In the genomic region with DNA sequence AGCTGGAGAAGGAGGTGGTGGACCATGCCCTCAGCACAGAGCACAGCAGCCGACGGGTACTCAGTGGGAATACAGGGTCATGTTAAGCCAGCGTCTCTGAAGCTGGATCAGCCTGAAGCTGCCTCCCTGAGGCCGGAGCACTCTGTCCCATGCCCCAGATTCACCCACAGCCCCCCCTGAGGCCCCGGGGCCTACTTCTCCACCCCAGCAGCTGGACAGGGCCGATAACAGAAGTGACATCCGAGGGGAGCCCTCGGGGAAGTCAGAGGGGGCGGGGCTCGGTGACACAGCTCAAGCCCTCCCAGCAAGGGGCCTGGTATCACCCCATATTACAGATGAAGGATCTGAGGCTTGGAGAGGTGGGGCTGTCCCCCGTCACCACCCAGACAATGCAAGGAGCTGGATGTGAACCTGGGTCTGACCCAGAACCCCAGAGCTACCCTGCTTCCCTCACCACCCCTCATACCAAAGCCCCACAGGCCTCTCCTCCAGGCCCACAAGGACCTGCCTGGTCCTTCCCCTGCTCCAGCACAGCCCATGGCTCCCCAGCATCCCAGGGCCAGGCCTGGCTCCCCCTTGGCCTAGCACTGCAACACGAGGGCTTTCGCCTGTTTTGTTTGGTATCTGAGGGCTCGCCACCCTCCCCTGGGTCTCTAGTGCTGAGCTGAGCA, we compare ENCODE assay signal across 13 cellular contexts. TPM values are rescaled to one million over a fixed set of nuclear protein-coding genes. Genes with fewer than 3 reads are reported as not detected.
A peak's percentile ranks its signal among the peaks of the same experiment; 100 is the strongest.
DNase-seq lines count a peak whose midpoint lies in the region; ATAC-seq, FAIRE-seq and TF ChIP-seq lines count a peak whose summit lies in the region.
"Had no signal": no experiment of that assay in that cellular context is flagged by ENCODE, and none has a peak within 500 bp of the region (broad histone marks: within the 10 kb centered on the region; RNA-seq: fewer than 3 reads in every experiment).

No MANE protein-coding gene starts in this region.

- H3K27me3 ChIP-seq in BLaER1 treated with 17β-estradiol and CSF1 and Interleukin-3, amounts not matched to agents 10 nM and 100 nM: no peaks in the 10 kb centered on the region
- no peaks in the 10 kb centered on the region for H3K27me3 ChIP-seq in lower lobe of right lung (ENCODE audit: low read depth)
- H3K27me3 ChIP-seq: transverse colon had no signal

- no peak for TF ChIP-seq CTCF in lower lobe of right lung (IDR thresholded peaks at IDR 0.05)

- peaks cover 49 to 95% (median 87%) of the 10 kb centered on the region in 11 experiments; a peak in 21 of 22 replicates for H4K20me1 ChIP-seq in BLaER1 treated with 17β-estradiol and CSF1 and Interleukin-3, amounts not matched to agents 10 nM and 100 nM

- H3K9me3 Mint-ChIP-seq in activated CD4-positive, alpha-beta memory T cell treated with anti-CD3 and anti-CD28 coated beads, Interleukin-2, amount 10 ng/mL, durations not matched to agents 7 days and 5 days: no peaks in the 10 kb centered on the region

- ATAC-seq in lower lobe of right lung: peak in 1 of 2 donors; percentile 3
- no peak for ATAC-seq in HG02981 (IDR thresholded peaks at IDR 0.05; ENCODE audit: unreplicated experiment)
- no peak for ATAC-seq in GM21423 (IDR thresholded peaks at IDR 0.05; ENCODE audit: unreplicated experiment)

- H3K4me2 ChIP-seq in BLaER1 treated with 17β-estradiol and CSF1 and Interleukin-3, amounts not matched to agents 10 nM and 100 nM: peak overlapping the region; percentile 30 to 98 (median 89); a peak in 21 of 22 replicates

- peak overlapping the region in 10 of 11 experiments; percentile 16 to 55 (median 38); a peak in 9 of 22 replicates for H3K9ac ChIP-seq in BLaER1 treated with 17β-estradiol and CSF1 and Interleukin-3, amounts not matched to agents 10 nM and 100 nM

- in situ Hi-C loops in KBM-7 (cut with MboI; ENCODE audit: low pct_unique_long_range_greater_than_20kb, low sequenced_read_pairs): no loop called here

- no peaks in the 10 kb centered on the region for H3K9me3 ChIP-seq in BLaER1 treated with 17β-estradiol and CSF1 and Interleukin-3, amounts not matched to agents 10 nM and 100 nM (replicated peaks in 1 of 11)
- H3K9me3 ChIP-seq in lower lobe of right lung: no peaks in the 10 kb centered on the region
- H3K9me3 ChIP-seq: transverse colon had no signal

- H3K4me1 Mint-ChIP-seq in activated CD4-positive, alpha-beta memory T cell treated with anti-CD3 and anti-CD28 coated beads, Interleukin-2, amount 10 ng/mL, durations not matched to agents 7 days and 5 days: peaks cover 57% of the 10 kb centered on the region

- no peaks in the 10 kb centered on the region for H3K27me3 Mint-ChIP-seq in activated CD4-positive, alpha-beta memory T cell treated with anti-CD3 and anti-CD28 coated beads, Interleukin-2, amount 10 ng/mL, durations not matched to agents 7 days and 5 days

- H3K4me1 ChIP-seq in BLaER1 treated with 17β-estradiol and CSF1 and Interleukin-3, amounts not matched to agents 10 nM and 100 nM: peaks cover 48 to 61% (median 56%) of the 10 kb centered on the region in 10 experiments
- H3K4me1 ChIP-seq in lower lobe of right lung: peaks cover 30% of the 10 kb centered on the region

- intact Hi-C loops in lower lobe of right lung (cut with DNase I): loop anchor here (5.0 kb wide), 1 partner anchor 130 kb away; no protein-coding TSS in a partner anchor

- DNase-seq in GM12892 (ENCODE audit: insufficient read length) (no peak), lower lobe of right lung (peak; percentile 72), AML-193 (lab: John Stamatoyannopoulos, UW) (no peak), KBM-7 (no peak)
- no peak for DNase-seq in activated CD4-positive, alpha-beta memory T cell treated with anti-CD3 and anti-CD28 coated beads, Interleukin-2, amount 10 ng/mL, durations not matched to agents 7 days and 5 days
- DNase-seq: NCI-H446, retina, transverse colon had no signal

- H3K4me3 ChIP-seq in BLaER1 treated with 17β-estradiol and CSF1 and Interleukin-3, amounts not matched to agents 10 nM and 100 nM: no peak overlapping the region; a peak in 1 of 20 replicates
- H3K4me3 ChIP-seq in lower lobe of right lung: no peak overlapping the region
- H3K4me3 ChIP-seq: lung, transverse colon had no signal

- FAIRE-seq in GM12892 (lab: Jason Lieb, UNC): peak; percentile 77

- CTCF ChIA-PET in activated CD4-positive, alpha-beta memory T cell treated with anti-CD3 and anti-CD28 coated beads, Interleukin-2, amount 10 ng/mL, durations not matched to agents 7 days and 5 days (lab: Charles Lee): interaction anchor here (1.0 to 3.8 kb wide), 3 partner anchors 14 to 44 kb away, joined by 3 to 25 read pairs (median 17); partner anchors contain the start of genes MED16 and RNU6-9

- H3K27ac Mint-ChIP-seq in activated CD4-positive, alpha-beta memory T cell treated with anti-CD3 and anti-CD28 coated beads, Interleukin-2, amount 10 ng/mL, durations not matched to agents 7 days and 5 days: peak overlapping the region; percentile 98

- peaks cover 26% of the 10 kb centered on the region for H3K36me3 Mint-ChIP-seq in activated CD4-positive, alpha-beta memory T cell treated with anti-CD3 and anti-CD28 coated beads, Interleukin-2, amount 10 ng/mL, durations not matched to agents 7 days and 5 days (ENCODE audit: low read depth)

- POLR2A ChIA-PET in activated CD4-positive, alpha-beta memory T cell treated with anti-CD3 and anti-CD28 coated beads, Interleukin-2, amount 10 ng/mL, durations not matched to agents 7 days and 5 days (lab: Charles Lee): interaction anchor here (1.2 to 7.4 kb wide), 4 partner anchors 12 to 77 kb away, joined by 3 to 79 read pairs (median 14); partner anchors contain the start of genes MED16, RNU6-9 and WDR18

- H3K36me3 ChIP-seq in BLaER1 treated with 17β-estradiol and CSF1 and Interleukin-3, amounts not matched to agents 10 nM and 100 nM: peaks cover 0 to 27% (median 5%) of the 10 kb centered on the region in 11 experiments; a peak in 10 of 22 replicates
- no peaks in the 10 kb centered on the region for H3K36me3 ChIP-seq in lower lobe of right lung
- H3K36me3 ChIP-seq: transverse colon had no signal

- H3K27ac ChIP-seq in BLaER1 treated with 17β-estradiol and CSF1 and Interleukin-3, amounts not matched to agents 10 nM and 100 nM: peak overlapping the region in 9 of 11 experiments; percentile 8 to 83 (median 44); a peak in 14 of 22 replicates
- H3K27ac ChIP-seq in lower lobe of right lung: peak overlapping the region; percentile 79
- H3K27ac ChIP-seq: HL-60 had no signal

- H3K4me3 Mint-ChIP-seq in activated CD4-positive, alpha-beta memory T cell treated with anti-CD3 and anti-CD28 coated beads, Interleukin-2, amount 10 ng/mL, durations not matched to agents 7 days and 5 days: no peak overlapping the region

- no peak for TF ChIP-seq POLR2A in GM12892 (IDR thresholded peaks at IDR 0.05; ENCODE audit: low read depth, low read length)

RNA-seq across cellular contexts. Expression of gene R3HDM4, which starts 5.7 kb away (rescaled TPM):
- 25.0 TPM for polyA plus RNA-seq in GM12892 (2012; ENCODE audit: missing spikeins)
- total RNA-seq in activated CD4-positive, alpha-beta memory T cell treated with anti-CD3 and anti-CD28 coated beads, Interleukin-2, amount 10 ng/mL, durations not matched to agents 7 days and 5 days: 100 to 1,000 TPM; 111 to 116 TPM
- 46.0 TPM for total RNA-seq in lower lobe of right lung

RNA-seq across cellular contexts. Expression of gene KISS1R, which starts 9.8 kb away (rescaled TPM):
- 0.36 TPM for polyA plus RNA-seq in GM12892 (2012; ENCODE audit: missing spikeins)
- 1 to 10 TPM; 1.8 to 2.3 TPM for total RNA-seq in activated CD4-positive, alpha-beta memory T cell treated with anti-CD3 and anti-CD28 coated beads, Interleukin-2, amount 10 ng/mL, durations not matched to agents 7 days and 5 days
- total RNA-seq in lower lobe of right lung: not detected
- total RNA-seq: transverse colon had no signal

RNA-seq across cellular contexts. Expression of gene RNU6-9, which starts 14.0 kb away (rescaled TPM):
- polyA plus RNA-seq in GM12892 (2012; ENCODE audit: missing spikeins): not detected
- total RNA-seq in activated CD4-positive, alpha-beta memory T cell treated with anti-CD3 and anti-CD28 coated beads, Interleukin-2, amount 10 ng/mL, durations not matched to agents 7 days and 5 days: not detected
- total RNA-seq in lower lobe of right lung: not detected
- total RNA-seq: lung, transverse colon had no signal
- polyA plus RNA-seq: lung had no signal

RNA-seq across cellular contexts. Expression of gene MED16, which starts 14.3 kb away (rescaled TPM):
- 7.4 TPM for polyA plus RNA-seq in GM12892 (2012; ENCODE audit: missing spikeins)
- total RNA-seq in activated CD4-positive, alpha-beta memory T cell treated with anti-CD3 and anti-CD28 coated beads, Interleukin-2, amount 10 ng/mL, durations not matched to agents 7 days and 5 days: 10 to 100 TPM; 62.2 to 64.0 TPM
- 46.1 TPM for total RNA-seq in lower lobe of right lung

RNA-seq across cellular contexts. Expression of gene ARID3A, which starts 18.5 kb away (rescaled TPM):
- 20.7 TPM for polyA plus RNA-seq in GM12892 (2012; ENCODE audit: missing spikeins)
- 10 to 100 TPM; 32.4 to 34.0 TPM for total RNA-seq in activated CD4-positive, alpha-beta memory T cell treated with anti-CD3 and anti-CD28 coated beads, Interleukin-2, amount 10 ng/mL, durations not matched to agents 7 days and 5 days
- 16.9 TPM for total RNA-seq in lower lobe of right lung
